In the genomic region with DNA sequence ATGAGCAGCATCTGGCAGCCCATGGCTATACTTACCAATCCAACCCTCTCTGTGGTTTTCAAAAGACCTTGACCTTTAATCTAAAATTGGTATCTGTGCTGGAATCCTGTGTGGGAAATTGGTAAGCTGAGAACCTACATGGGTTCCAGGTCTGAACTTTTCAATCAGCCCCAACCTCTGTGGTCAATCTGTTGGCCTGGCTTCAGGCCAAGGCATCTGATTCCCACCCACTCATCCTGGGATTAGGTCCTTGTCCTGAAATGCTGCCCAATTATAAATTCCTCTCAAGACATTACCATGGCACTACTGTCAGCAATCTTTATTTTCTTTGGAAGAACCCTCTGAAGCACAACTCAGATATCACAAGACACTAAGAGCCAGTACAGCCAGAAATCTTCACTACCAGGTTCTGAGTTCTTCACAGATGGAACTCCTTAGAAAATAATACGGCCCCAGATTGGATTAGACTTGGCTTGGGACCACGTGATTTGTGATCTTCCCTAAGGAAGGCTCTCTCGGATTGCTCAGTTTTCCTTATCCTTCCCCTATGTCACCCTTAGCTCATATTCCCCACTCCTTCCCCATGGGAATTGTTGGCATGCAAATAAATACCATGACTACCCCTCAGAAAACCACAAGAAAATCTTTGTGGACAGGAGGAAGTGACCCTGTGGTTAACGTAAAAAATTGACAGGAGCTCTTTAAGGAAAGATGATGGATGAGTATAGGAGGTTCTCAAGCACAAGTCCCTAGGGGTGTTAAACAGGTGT, we compare ENCODE assay signal across 21 cellular contexts.
DNase-seq lines count a peak whose midpoint lies in the region; ATAC-seq and TF ChIP-seq lines count a peak whose summit lies in the region.
"Had no signal": no experiment of that assay in that cellular context is flagged by ENCODE, and none has a peak within 500 bp of the region (broad histone marks: within the 10 kb centered on the region; RNA-seq: fewer than 3 reads in every experiment).

No MANE protein-coding gene starts in this region.

- H3K9me3 ChIP-seq in gastrocnemius medialis, result no peaks in the 10 kb centered on the region
- H3K9me3 ChIP-seq: vagina had no signal

- no peaks in the 10 kb centered on the region for H3K4me1 ChIP-seq in gastrocnemius medialis
- H3K4me1 ChIP-seq: vagina had no signal

- H3K27me3 ChIP-seq in gastrocnemius medialis, result no peaks in the 10 kb centered on the region
- H3K27me3 ChIP-seq: cardiac muscle cell, vagina had no signal

- intact Hi-C loops in gastrocnemius medialis (cut with DNase I; ENCODE audit: low total_unique reads), result no loop called here

- no peak overlapping the region for H3K27ac ChIP-seq in gastrocnemius medialis
- H3K27ac ChIP-seq: cardiac muscle cell, vagina had no signal

- in situ Hi-C loops in gastrocnemius medialis (cut with MboI; ENCODE audit: low sequenced_read_pairs in 4 of 4), result no loop called here

- ATAC-seq in gastrocnemius medialis, result no peak
- ATAC-seq in HG02610 (IDR thresholded peaks at IDR 0.05; ENCODE audit: unreplicated experiment), result no peak
- ATAC-seq: left lobe of liver had no signal

- H3K4me3 ChIP-seq in gastrocnemius medialis, result no peak overlapping the region
- H3K4me3 ChIP-seq: cardiac muscle cell, vagina had no signal

- TF ChIP-seq POLR2A in gastrocnemius medialis (IDR thresholded peaks at IDR 0.05), result no peak

- H3K36me3 ChIP-seq in gastrocnemius medialis, result no peaks in the 10 kb centered on the region
- H3K36me3 ChIP-seq: cardiac muscle cell, vagina had no signal

- TF ChIP-seq CTCF in gastrocnemius medialis (IDR thresholded peaks at IDR 0.05 in 4 of 5, conservative IDR thresholded peaks at IDR 0.05 in 1 of 5), result no peak

- peak; percentile 21 for DNase-seq in COLO829 (ENCODE audit: low spot score)
- DNase-seq in LoVo (ENCODE audit: low spot score), result peak; percentile 29
- DNase-seq in T1000 (lab: John Stamatoyannopoulos, UW), result peak; percentile 67
- peak; percentile 41 for DNase-seq in kidney tubule cell (ENCODE audit: low spot score)
- DNase-seq in gastrocnemius medialis, result no peak
- no peak for DNase-seq in stimulated activated CD4-positive, alpha-beta T cell treated with anti-CD3 and anti-CD28 coated beads, Interleukin-15, amount 100 ng/mL, for 24 hours
- no peak for DNase-seq in Ammon's horn (ENCODE audit: low spot score)
- DNase-seq: activated CD4-positive, CD25-positive, alpha-beta regulatory T cell treated with anti-CD3 and anti-CD28 coated beads, Interleukin-2, amount 50 U/mL, for 72 hours; activated naive CD8-positive, alpha-beta T cell treated with anti-CD3 and anti-CD28 coated beads, Interleukin-2, amount 10 ng/mL, durations not matched to agents 7 days and 5 days; CD4-positive, alpha-beta memory T cell; erythroblast; HFFc6; KBM-7; NCI-H1092 treated with DMSO at 0.1 percent for 48 hours; NCI-H2081; NCI-H748 treated with DMSO at 0.1 percent for 48 hours; substantia nigra had no signal

Comparison
In these comparisons a context has a peak if more than half of its experiments do, and no peak if none do; other contexts are left out.
1. DNase-seq: peak in COLO829 (single experiment), LoVo (single experiment), T1000 (single experiment) and kidney tubule cell (single experiment); none in gastrocnemius medialis (0 of 2), stimulated activated CD4-positive, alpha-beta T cell treated with anti-CD3 and anti-CD28 coated beads, Interleukin-15, amount 100 ng/mL, for 24 hours (single experiment) and Ammon's horn (single experiment).